ENCODE assay signal across 8 cellular contexts in genomic region chr1:156160744-156161181, GRCh38. TPM values are rescaled to one million over a fixed set of nuclear protein-coding genes. Genes with fewer than 3 reads are reported as not detected.
A peak's percentile ranks its signal among the peaks of the same experiment; 100 is the strongest.
DNase-seq lines count a peak whose midpoint lies in the region; ATAC-seq and TF ChIP-seq lines count a peak whose summit lies in the region.

No MANE protein-coding gene starts in this region.

- peaks cover 99% of the 10 kb centered on the region for H3K36me3 ChIP-seq in neutrophil

- CTCF ChIA-PET in CD4-positive, alpha-beta T cell (lab: Charles Lee) = no interaction called here

- H3K9me3 Mint-ChIP-seq in CD4-positive, alpha-beta T cell = no peaks in the 10 kb centered on the region
- H3K9me3 Mint-ChIP-seq in activated T-helper 17 cell treated with anti-CD3 and anti-CD28 coated beads, Interleukin-2, amount 50 U/mL, for 72 hours = peaks cover 3% of the 10 kb centered on the region

- intact Hi-C loops in CD4-positive, alpha-beta T cell (cut with DNase I, micrococcal nuclease) = no loop called here

- H3K27ac Mint-ChIP-seq in CD4-positive, alpha-beta T cell = peak overlapping the region; percentile 54
- peak overlapping the region; percentile 98 for H3K27ac Mint-ChIP-seq in activated T-helper 17 cell treated with anti-CD3 and anti-CD28 coated beads, Interleukin-2, amount 50 U/mL, for 72 hours

- H3K27me3 Mint-ChIP-seq in CD4-positive, alpha-beta T cell = no peaks in the 10 kb centered on the region
- H3K27me3 Mint-ChIP-seq in activated T-helper 17 cell treated with anti-CD3 and anti-CD28 coated beads, Interleukin-2, amount 50 U/mL, for 72 hours = no peaks in the 10 kb centered on the region

- H3K4me3 Mint-ChIP-seq in CD4-positive, alpha-beta T cell = peak overlapping the region; percentile 84
- peak overlapping the region; percentile 88 for H3K4me3 Mint-ChIP-seq in activated T-helper 17 cell treated with anti-CD3 and anti-CD28 coated beads, Interleukin-2, amount 50 U/mL, for 72 hours

- no peaks in the 10 kb centered on the region for H3K36me3 Mint-ChIP-seq in CD4-positive, alpha-beta T cell (ENCODE audit: low read depth)
- H3K36me3 Mint-ChIP-seq in activated T-helper 17 cell treated with anti-CD3 and anti-CD28 coated beads, Interleukin-2, amount 50 U/mL, for 72 hours (ENCODE audit: low read depth) = peaks cover 39% of the 10 kb centered on the region

- peak; percentile 79 for ATAC-seq in CD4-positive, alpha-beta T cell (ENCODE audit: poor library complexity)
- ATAC-seq in activated T-helper 17 cell treated with anti-CD3 and anti-CD28 coated beads, Interleukin-2, amount 50 U/mL, for 72 hours (replicated peaks) = peak; percentile 62
- ATAC-seq in stimulated activated naive CD8-positive, alpha-beta T cell treated with anti-CD3 and anti-CD28 coated beads, Interleukin-15, Interleukin-2, amounts not matched to agents 100 U/mL and 50 U/mL, for 24 hours = peak; percentile 80
- ATAC-seq in HG03439 (IDR thresholded peaks at IDR 0.05; ENCODE audit: unreplicated experiment) (no peak), GM18505 (IDR thresholded peaks at IDR 0.05; ENCODE audit: unreplicated experiment) (no peak)

- peaks cover 53% of the 10 kb centered on the region for H3K4me1 Mint-ChIP-seq in CD4-positive, alpha-beta T cell (ENCODE audit: low read depth)
- peaks cover 45% of the 10 kb centered on the region for H3K4me1 Mint-ChIP-seq in activated T-helper 17 cell treated with anti-CD3 and anti-CD28 coated beads, Interleukin-2, amount 50 U/mL, for 72 hours

- H3K4me3 ChIP-seq in fibroblast of the aortic adventitia (ENCODE audit: low read depth, low read length) = peak overlapping the region; percentile 25
- H3K4me3 ChIP-seq in neutrophil (ENCODE audit: low read depth in 1 of 2, low read length in 1 of 2) = no peak overlapping the region

- peaks cover 39 to 42% of the 10 kb centered on the region in 2 experiments for H3K4me1 ChIP-seq in neutrophil (ENCODE audit: control insufficient read depth in 1 of 2, insufficient read depth in 1 of 2, low read depth in 1 of 2, low read length in 1 of 2)

- no peak overlapping the region for H3K27ac ChIP-seq in CD4-positive, alpha-beta T cell (ENCODE audit: low read depth, low read length)
- peak overlapping the region; percentile 56 for H3K27ac ChIP-seq in neutrophil

- DNase-seq in CD4-positive, alpha-beta T cell = peak in 9 of 10 experiments; percentile 23 to 67 (median 49)
- peak; percentile 53 to 87 for DNase-seq in NCI-H526 (lab: John Stamatoyannopoulos, UW)
- no peak for DNase-seq in fibroblast of the aortic adventitia (ENCODE audit: low read depth)
- DNase-seq in stimulated activated naive CD8-positive, alpha-beta T cell treated with anti-CD3 and anti-CD28 coated beads, Interleukin-15, Interleukin-2, amounts not matched to agents 100 U/mL and 50 U/mL, for 24 hours = peak; percentile 81

- no peaks in the 10 kb centered on the region for H3K27me3 ChIP-seq in CD4-positive, alpha-beta T cell (ENCODE audit: control insufficient read depth, insufficient read depth, low read length)
- H3K27me3 ChIP-seq in neutrophil = no peaks in the 10 kb centered on the region

- no peak for TF ChIP-seq CTCF in CD4-positive, alpha-beta T cell (IDR thresholded peaks at IDR 0.05)
- TF ChIP-seq CTCF in fibroblast of the aortic adventitia (IDR thresholded peaks at IDR 0.05; ENCODE audit: insufficient read depth, low read length) = no peak
- TF ChIP-seq CTCF in neutrophil (IDR thresholded peaks at IDR 0.05) = no peak

- TF ChIP-seq POLR2A in GM18505 (IDR thresholded peaks at IDR 0.05; ENCODE audit: borderline replicate concordance, extremely low read depth, insufficient read depth, insufficient read length) = no peak

- POLR2A ChIA-PET in CD4-positive, alpha-beta T cell (lab: Charles Lee) = interaction anchor here (0.6 to 2.3 kb wide), 5 partner anchors 13 to 121 kb away, joined by 3 to 11 read pairs (median 3); partner anchors contain the start of genes PMF1 and SMG5

- H3K9me3 ChIP-seq in CD4-positive, alpha-beta T cell (ENCODE audit: control insufficient read depth, low read length) = no peaks in the 10 kb centered on the region
- H3K9me3 ChIP-seq in neutrophil = no peaks in the 10 kb centered on the region

RNA-seq across cellular contexts. Expression of gene SEMA4A, which starts 7.4 kb away (rescaled TPM):
- 10 to 100 TPM in 1 of 2 experiments, 1 to 10 TPM in 1; 9.4 to 10.1 TPM for total RNA-seq in CD4-positive, alpha-beta T cell
- total RNA-seq in activated T-helper 17 cell treated with anti-CD3 and anti-CD28 coated beads, Interleukin-2, amount 50 U/mL, for 72 hours = 10 to 100 TPM in 1 of 2 donors, 1 to 10 TPM in 1; 1.8 to 17.6 TPM
- total RNA-seq in fibroblast of the aortic adventitia (ENCODE audit: low replicate concordance) = 1.4 and 3.2 TPM in 2 replicates

RNA-seq across cellular contexts. Expression of gene SLC25A44, which starts 33.1 kb away (rescaled TPM):
- total RNA-seq in CD4-positive, alpha-beta T cell = 10 to 100 TPM; 11.6 to 13.0 TPM
- 10 to 100 TPM; 23.5 to 38.1 TPM for total RNA-seq in activated T-helper 17 cell treated with anti-CD3 and anti-CD28 coated beads, Interleukin-2, amount 50 U/mL, for 72 hours
- total RNA-seq in fibroblast of the aortic adventitia (ENCODE audit: low replicate concordance) = 13.8 and 14.5 TPM in 2 replicates

RNA-seq across cellular contexts. Expression of gene LMNA, which starts 46.3 kb away (rescaled TPM):
- 100 to 1,000 TPM; 435 to 455 TPM for total RNA-seq in CD4-positive, alpha-beta T cell
- total RNA-seq in activated T-helper 17 cell treated with anti-CD3 and anti-CD28 coated beads, Interleukin-2, amount 50 U/mL, for 72 hours = 100 to 1,000 TPM; 150 to 338 TPM
- 502 and 1,039 TPM in 2 replicates for total RNA-seq in fibroblast of the aortic adventitia (ENCODE audit: low replicate concordance)

RNA-seq across cellular contexts. Expression of gene PMF1, which starts 52.0 kb away (rescaled TPM):
- total RNA-seq in CD4-positive, alpha-beta T cell = 10 to 100 TPM; 58.0 to 61.2 TPM
- 10 to 100 TPM; 85.6 to 87.3 TPM for total RNA-seq in activated T-helper 17 cell treated with anti-CD3 and anti-CD28 coated beads, Interleukin-2, amount 50 U/mL, for 72 hours
- 42.6 and 44.6 TPM in 2 replicates for total RNA-seq in fibroblast of the aortic adventitia (ENCODE audit: low replicate concordance)

Comparison
In these comparisons a context has a peak if more than half of its experiments do, and no peak if none do; other contexts are left out.
1. ATAC-seq: peak in CD4-positive, alpha-beta T cell (single experiment), activated T-helper 17 cell treated with anti-CD3 and anti-CD28 coated beads, Interleukin-2, amount 50 U/mL, for 72 hours (single experiment) and stimulated activated naive CD8-positive, alpha-beta T cell treated with anti-CD3 and anti-CD28 coated beads, Interleukin-15, Interleukin-2, amounts not matched to agents 100 U/mL and 50 U/mL, for 24 hours (single experiment); none in HG03439 (single experiment) and GM18505 (single experiment).